ENCODE assay signal across 8 cellular contexts in the genomic region with DNA sequence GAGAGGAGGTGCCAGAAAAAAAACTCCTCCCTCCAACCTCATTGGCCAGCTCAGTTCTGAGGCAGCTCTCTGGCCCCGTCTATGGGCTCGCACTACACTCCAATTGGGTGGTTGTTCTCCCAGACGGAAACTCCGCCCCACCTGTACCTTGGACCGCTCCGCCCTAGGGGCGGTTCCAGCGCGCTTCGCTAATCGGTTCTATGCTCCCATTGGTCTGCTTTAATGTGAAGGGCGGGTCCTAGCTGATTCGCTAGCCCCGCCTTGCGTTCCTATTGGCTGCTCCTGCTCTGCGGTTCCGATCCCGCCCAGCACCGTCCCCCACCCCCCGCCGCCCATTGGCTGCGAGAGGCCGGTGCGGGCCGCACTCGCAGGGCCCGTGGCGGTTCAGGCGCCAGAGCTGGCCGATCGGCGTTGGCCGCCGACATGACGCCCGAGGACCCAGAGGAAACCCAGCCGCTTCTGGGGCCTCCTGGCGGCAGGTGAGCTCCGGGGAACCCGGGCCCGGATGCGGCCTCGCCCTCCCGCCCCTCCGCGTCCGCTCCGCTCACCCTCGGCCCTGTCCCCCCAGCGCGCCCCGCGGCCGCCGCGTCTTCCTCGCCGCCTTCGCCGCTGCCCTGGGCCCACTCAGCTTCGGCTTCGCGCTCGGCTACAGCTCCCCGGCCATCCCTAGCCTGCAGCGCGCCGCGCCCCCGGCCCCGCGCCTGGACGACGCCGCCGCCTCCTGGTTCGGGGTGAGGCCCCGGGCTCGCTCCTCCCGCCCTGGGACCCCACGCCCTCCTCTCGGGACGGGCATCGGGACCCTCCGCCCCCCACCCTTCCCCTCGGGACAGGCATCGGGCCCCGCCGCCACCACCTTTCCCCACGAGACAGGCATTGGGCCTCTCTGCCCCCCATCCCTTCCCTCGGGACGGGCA. TPM values are rescaled to one million over a fixed set of nuclear protein-coding genes. Genes with fewer than 3 reads are reported as not detected.
A peak's percentile ranks its signal among the peaks of the same experiment; 100 is the strongest.
DNase-seq lines count a peak whose midpoint lies in the region; FAIRE-seq and TF ChIP-seq lines count a peak whose summit lies in the region.

A gene with protein sequence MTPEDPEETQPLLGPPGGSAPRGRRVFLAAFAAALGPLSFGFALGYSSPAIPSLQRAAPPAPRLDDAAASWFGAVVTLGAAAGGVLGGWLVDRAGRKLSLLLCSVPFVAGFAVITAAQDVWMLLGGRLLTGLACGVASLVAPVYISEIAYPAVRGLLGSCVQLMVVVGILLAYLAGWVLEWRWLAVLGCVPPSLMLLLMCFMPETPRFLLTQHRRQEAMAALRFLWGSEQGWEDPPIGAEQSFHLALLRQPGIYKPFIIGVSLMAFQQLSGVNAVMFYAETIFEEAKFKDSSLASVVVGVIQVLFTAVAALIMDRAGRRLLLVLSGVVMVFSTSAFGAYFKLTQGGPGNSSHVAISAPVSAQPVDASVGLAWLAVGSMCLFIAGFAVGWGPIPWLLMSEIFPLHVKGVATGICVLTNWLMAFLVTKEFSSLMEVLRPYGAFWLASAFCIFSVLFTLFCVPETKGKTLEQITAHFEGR (plus strand): TSS at position 362 of the 914 bp plus-strand sequence. CDS start 62 bp downstream, at position 424.

- no peak within 1 kb of the TSS for H3K27ac Mint-ChIP-seq in activated naive CD4-positive, alpha-beta T cell treated with anti-CD3 and anti-CD28 coated beads, Interleukin-2, amount 10 ng/mL, durations not matched to agents 7 days and 5 days

- no peaks in the 10 kb centered on the region for H3F3A ChIP-seq in MM.1S (ENCODE audit: insufficient read depth, low read length)

- H3K36me3 ChIP-seq in MM.1S (replicated peaks; ENCODE audit: insufficient read depth, low read length) (no peaks in the 10 kb centered on the region), neuron (ENCODE audit: insufficient read depth, low read length) (peaks cover 19% of the 10 kb centered on the region)

- peak within 1 kb of the TSS; percentile 98 for H3K4me2 ChIP-seq in MM.1S (ENCODE audit: low read depth, low read length)

- H3K27ac ChIP-seq in MM.1S (ENCODE audit: low read length) = peak within 1 kb of the TSS; percentile 23; the same call in 1 of the 2 replicates

- peaks cover 100% of the 10 kb centered on the region for H3K27me3 Mint-ChIP-seq in activated naive CD4-positive, alpha-beta T cell treated with anti-CD3 and anti-CD28 coated beads, Interleukin-2, amount 10 ng/mL, durations not matched to agents 7 days and 5 days

- peak; percentile 44 for TF ChIP-seq POLR2A in H54 (IDR thresholded peaks at IDR 0.05; ENCODE audit: low read depth, low read length)

- no peaks in the 10 kb centered on the region for H3K9me2 ChIP-seq in MM.1S (replicated peaks; ENCODE audit: insufficient read depth, low read length)

- H4K20me1 ChIP-seq in MM.1S (ENCODE audit: insufficient read depth, low read length) = no peaks in the 10 kb centered on the region

- no peaks in the 10 kb centered on the region for H3K9me3 Mint-ChIP-seq in activated naive CD4-positive, alpha-beta T cell treated with anti-CD3 and anti-CD28 coated beads, Interleukin-2, amount 10 ng/mL, durations not matched to agents 7 days and 5 days

- TF ChIP-seq CTCF in MM.1S (IDR thresholded peaks at IDR 0.05; ENCODE audit: low read length) = 0 out of 2 replicates have a peak, but pooled peaks have one; percentile 4

- CTCF ChIA-PET in activated naive CD4-positive, alpha-beta T cell treated with anti-CD3 and anti-CD28 coated beads, Interleukin-2, amount 10 ng/mL, durations not matched to agents 7 days and 5 days (lab: Charles Lee) = interaction anchor here (1.2 to 1.9 kb wide), 4 partner anchors 27 to 182 kb away, joined by 3 to 15 read pairs (median 5); a partner anchor contains a TSS

- H3K4me3 ChIP-seq in MM.1S (ENCODE audit: low read length) = peak within 1 kb of the TSS; percentile 84
- peak within 1 kb of the TSS; percentile 68 for H3K4me3 ChIP-seq in neuron (ENCODE audit: low read length)

- H3K4me1 ChIP-seq in MM.1S (ENCODE audit: low read length) (peaks cover 14% of the 10 kb centered on the region), neuron (ENCODE audit: insufficient read depth, low read length) (peaks cover 20% of the 10 kb centered on the region)

- DNase-seq in ELF-1 (ENCODE audit: low read depth, low spot score) = peak; percentile 100
- peak; percentile 91 for DNase-seq in H54 (ENCODE audit: insufficient read length, low spot score)
- peak; percentile 99 for DNase-seq in MM.1S
- peak; percentile 98 for DNase-seq in SIG-M5 treated with dmso at 0.1 percent for 504 hours (lab: John Stamatoyannopoulos, UW; ENCODE audit: unreplicated experiment)
- DNase-seq in activated naive CD4-positive, alpha-beta T cell treated with anti-CD3 and anti-CD28 coated beads, Interleukin-2, amount 10 ng/mL, durations not matched to agents 7 days and 5 days = peak; percentile 93
- DNase-seq in frontal cortex (ENCODE audit: low spot score in 2 of 2) = peak; percentile 95
- peak; percentile 90 for DNase-seq in stromal cell of bone marrow (ENCODE audit: low read depth)

- H3K4me3 Mint-ChIP-seq in activated naive CD4-positive, alpha-beta T cell treated with anti-CD3 and anti-CD28 coated beads, Interleukin-2, amount 10 ng/mL, durations not matched to agents 7 days and 5 days = peak within 1 kb of the TSS; percentile 44

- peaks cover 17% of the 10 kb centered on the region for H3K4me1 Mint-ChIP-seq in activated naive CD4-positive, alpha-beta T cell treated with anti-CD3 and anti-CD28 coated beads, Interleukin-2, amount 10 ng/mL, durations not matched to agents 7 days and 5 days

- H3K79me2 ChIP-seq in MM.1S (ENCODE audit: low read length) = peaks cover 12% of the 10 kb centered on the region

- H2AFZ ChIP-seq in MM.1S (ENCODE audit: low read length) = peak within 1 kb of the TSS; percentile 80
- H2AFZ ChIP-seq in neuron (ENCODE audit: low read depth, low read length) = peak within 1 kb of the TSS; percentile 68

- peak within 1 kb of the TSS; percentile 80 for H3K9ac ChIP-seq in MM.1S (ENCODE audit: low read length)

- FAIRE-seq in H54 (lab: Jason Lieb, UNC) (peak; percentile 89), frontal cortex (lab: Jason Lieb, UNC) (peak; percentile 98)

- no peaks in the 10 kb centered on the region for H3K36me3 Mint-ChIP-seq in activated naive CD4-positive, alpha-beta T cell treated with anti-CD3 and anti-CD28 coated beads, Interleukin-2, amount 10 ng/mL, durations not matched to agents 7 days and 5 days

- H3K27me3 ChIP-seq in MM.1S (replicated peaks; ENCODE audit: insufficient read depth, low read length) = no peaks in the 10 kb centered on the region
- no peaks in the 10 kb centered on the region for H3K27me3 ChIP-seq in neuron (ENCODE audit: insufficient read depth, low read length)

- H3K9me3 ChIP-seq in MM.1S (replicated peaks; ENCODE audit: insufficient read depth, low read length) (no peaks in the 10 kb centered on the region), neuron (ENCODE audit: low read length) (no peaks in the 10 kb centered on the region)

RNA-seq across cellular contexts. Expression of the gene that starts here (rescaled TPM):
- total RNA-seq in frontal cortex = 9.0 TPM

Comparison
In these comparisons a context has a peak if more than half of its experiments do, and no peak if none do; other contexts are left out.
1. Peak in every context shown above with its lines: DNase-seq, H3K4me3 ChIP-seq and H3K27ac ChIP-seq.